In the genomic region with DNA sequence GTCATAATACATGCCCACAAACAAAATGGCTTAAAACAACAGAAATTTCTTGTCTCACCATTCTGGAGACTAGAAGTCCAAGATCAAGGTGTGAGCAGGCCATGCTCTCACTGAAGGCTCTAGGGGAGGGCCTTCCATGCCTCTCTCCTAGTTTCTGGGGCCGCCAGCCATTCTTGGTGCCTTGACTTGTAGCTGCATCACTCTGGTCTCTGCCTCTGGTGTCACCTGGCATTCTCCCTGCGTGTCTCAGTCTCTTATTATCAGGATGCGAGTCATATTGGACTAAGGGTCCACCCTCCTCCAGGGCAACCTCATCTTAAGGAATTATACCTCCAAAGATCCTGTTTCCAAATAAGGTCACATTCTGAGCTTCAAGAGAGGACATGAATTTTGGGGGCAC, we compare ENCODE assay signal across 21 cellular contexts.
DNase-seq lines count a peak whose midpoint lies in the region; ATAC-seq and TF ChIP-seq lines count a peak whose summit lies in the region.
"Had no signal": no experiment of that assay in that cellular context is flagged by ENCODE, and none has a peak within 500 bp of the region (broad histone marks: within the 10 kb centered on the region; RNA-seq: fewer than 3 reads in every experiment).

No MANE protein-coding gene starts in this region.

- intact Hi-C loops in activated T-helper 2 cell treated with anti-CD3 and anti-CD28 coated beads, Interferon-gamma antibody, Interleukin-2, Interleukin-4, amounts not matched to agents 10 μg/mL and 5 μg/mL and 100 μg/mL, durations not matched to agents 14 hours and 24 hours and 36 hours (cut with micrococcal nuclease): no loop called here

- H3K27ac Mint-ChIP-seq in IgD-negative memory B cell: peak overlapping the region in 2 of 3 donors; percentile 5 to 82
- no peak overlapping the region for H3K27ac Mint-ChIP-seq in activated T-helper 2 cell treated with anti-CD3 and anti-CD28 coated beads, Interferon-gamma antibody, Interleukin-2, Interleukin-4, amounts not matched to agents 10 μg/mL and 5 μg/mL and 100 μg/mL, durations not matched to agents 14 hours and 24 hours and 36 hours
- H3K27ac Mint-ChIP-seq: H9 had no signal

- H3K36me3 Mint-ChIP-seq in IgD-negative memory B cell: no peaks in the 10 kb centered on the region
- H3K36me3 Mint-ChIP-seq in activated T-helper 2 cell treated with anti-CD3 and anti-CD28 coated beads, Interferon-gamma antibody, Interleukin-2, Interleukin-4, amounts not matched to agents 10 μg/mL and 5 μg/mL and 100 μg/mL, durations not matched to agents 14 hours and 24 hours and 36 hours (ENCODE audit: low read depth): no peaks in the 10 kb centered on the region

- no peaks in the 10 kb centered on the region for H3K9me3 ChIP-seq in suprapubic skin

- H3K4me3 ChIP-seq in epithelial cell of esophagus (ENCODE audit: low read length): no peak overlapping the region
- H3K4me3 ChIP-seq in suprapubic skin: no peak overlapping the region
- H3K4me3 ChIP-seq: GM23248 had no signal

- TF ChIP-seq EP300 in suprapubic skin (IDR thresholded peaks at IDR 0.05): no peak

- no peaks in the 10 kb centered on the region for H3K9me3 Mint-ChIP-seq in IgD-negative memory B cell
- H3K9me3 Mint-ChIP-seq in activated T-helper 2 cell treated with anti-CD3 and anti-CD28 coated beads, Interferon-gamma antibody, Interleukin-2, Interleukin-4, amounts not matched to agents 10 μg/mL and 5 μg/mL and 100 μg/mL, durations not matched to agents 14 hours and 24 hours and 36 hours: no peaks in the 10 kb centered on the region
- H3K9me3 Mint-ChIP-seq: H9 had no signal

- H3K27me3 ChIP-seq in suprapubic skin: peaks cover 2% of the 10 kb centered on the region

- H3K27ac ChIP-seq in suprapubic skin: no peak overlapping the region
- H3K27ac ChIP-seq: 22Rv1, GM23248 had no signal

- H3K4me1 Mint-ChIP-seq in IgD-negative memory B cell: no peaks in the 10 kb centered on the region
- no peaks in the 10 kb centered on the region for H3K4me1 Mint-ChIP-seq in activated T-helper 2 cell treated with anti-CD3 and anti-CD28 coated beads, Interferon-gamma antibody, Interleukin-2, Interleukin-4, amounts not matched to agents 10 μg/mL and 5 μg/mL and 100 μg/mL, durations not matched to agents 14 hours and 24 hours and 36 hours (ENCODE audit: low read depth)

- H3K4me3 Mint-ChIP-seq in IgD-negative memory B cell: no peak overlapping the region
- H3K4me3 Mint-ChIP-seq in activated T-helper 2 cell treated with anti-CD3 and anti-CD28 coated beads, Interferon-gamma antibody, Interleukin-2, Interleukin-4, amounts not matched to agents 10 μg/mL and 5 μg/mL and 100 μg/mL, durations not matched to agents 14 hours and 24 hours and 36 hours (ENCODE audit: low read depth): no peak overlapping the region
- H3K4me3 Mint-ChIP-seq: H9 had no signal

- TF ChIP-seq CTCF in epithelial cell of esophagus (IDR thresholded peaks at IDR 0.05; ENCODE audit: insufficient read depth, low read depth, low read length, missing control alignments) (no peak), suprapubic skin (IDR thresholded peaks at IDR 0.05) (no peak)

- H3K36me3 ChIP-seq in suprapubic skin: no peaks in the 10 kb centered on the region

- 91% methylated on average over 3 of the region's 3 CpGs for WGBS in suprapubic skin

- DNase-seq in activated effector memory CD4-positive, alpha-beta T cell treated with anti-CD3 and anti-CD28 coated beads, Interleukin-2, amount 50 U/mL, for 16 hours: peak; percentile 30
- no peak for DNase-seq in activated effector memory CD4-positive, alpha-beta T cell treated with Interleukin-2 at 50 U/mL for 16 hours
- DNase-seq in epithelial cell of esophagus (ENCODE audit: low read depth) (peak; percentile 32), suprapubic skin (ENCODE audit: low spot score in 2 of 2) (peak; percentile 38 to 45), occipital lobe (lab: John Stamatoyannopoulos, UW) (no peak)
- DNase-seq in activated T-helper 2 cell treated with anti-CD3 and anti-CD28 coated beads, Interferon-gamma antibody, Interleukin-2, Interleukin-4, amounts not matched to agents 10 μg/mL and 5 μg/mL and 100 μg/mL, durations not matched to agents 14 hours and 24 hours and 36 hours (ENCODE audit: low spot score): no peak
- DNase-seq: DMS153, DND-41, GM23248, H9, Karpas-422, MV-4-11, NCI-H1105, NCI-H146, NCI-H1930, NCI-H526 treated with DMSO at 0.1 percent for 48 hours, SHP77 treated with DMSO at 0.1 percent for 48 hours had no signal

- H3K27me3 Mint-ChIP-seq in IgD-negative memory B cell: peaks cover 5% of the 10 kb centered on the region
- H3K27me3 Mint-ChIP-seq in activated T-helper 2 cell treated with anti-CD3 and anti-CD28 coated beads, Interferon-gamma antibody, Interleukin-2, Interleukin-4, amounts not matched to agents 10 μg/mL and 5 μg/mL and 100 μg/mL, durations not matched to agents 14 hours and 24 hours and 36 hours (ENCODE audit: low read depth): no peaks in the 10 kb centered on the region

- ATAC-seq in HG02759 (IDR thresholded peaks at IDR 0.05; ENCODE audit: unreplicated experiment): no peak
- ATAC-seq: Panc1 had no signal

- H3K4me1 ChIP-seq in suprapubic skin: peaks cover 7% of the 10 kb centered on the region

- TF ChIP-seq POLR2A in suprapubic skin (IDR thresholded peaks at IDR 0.05): no peak

Comparison
In these comparisons a context has a peak if more than half of its experiments do, and no peak if none do; other contexts are left out.
1. DNase-seq: peak in activated effector memory CD4-positive, alpha-beta T cell treated with anti-CD3 and anti-CD28 coated beads, Interleukin-2, amount 50 U/mL, for 16 hours (single experiment), epithelial cell of esophagus (single experiment) and suprapubic skin (2 of 2); none in activated effector memory CD4-positive, alpha-beta T cell treated with Interleukin-2 at 50 U/mL for 16 hours (single experiment), occipital lobe (single experiment) and activated T-helper 2 cell treated with anti-CD3 and anti-CD28 coated beads, Interferon-gamma antibody, Interleukin-2, Interleukin-4, amounts not matched to agents 10 μg/mL and 5 μg/mL and 100 μg/mL, durations not matched to agents 14 hours and 24 hours and 36 hours (single experiment).